ENCODE assay signal across 1 cellular context in genomic region chr14:90777830-90778467, GRCh38.
TF ChIP-seq lines count a peak whose summit lies in the region.

No MANE protein-coding gene starts in this region.

TF ChIP-seq in WTC11, 78 proteins besides CTCF, POLR2A, EP300 and RAD21 (continued from another document):
- TF ChIP-seq, protein P1, sequence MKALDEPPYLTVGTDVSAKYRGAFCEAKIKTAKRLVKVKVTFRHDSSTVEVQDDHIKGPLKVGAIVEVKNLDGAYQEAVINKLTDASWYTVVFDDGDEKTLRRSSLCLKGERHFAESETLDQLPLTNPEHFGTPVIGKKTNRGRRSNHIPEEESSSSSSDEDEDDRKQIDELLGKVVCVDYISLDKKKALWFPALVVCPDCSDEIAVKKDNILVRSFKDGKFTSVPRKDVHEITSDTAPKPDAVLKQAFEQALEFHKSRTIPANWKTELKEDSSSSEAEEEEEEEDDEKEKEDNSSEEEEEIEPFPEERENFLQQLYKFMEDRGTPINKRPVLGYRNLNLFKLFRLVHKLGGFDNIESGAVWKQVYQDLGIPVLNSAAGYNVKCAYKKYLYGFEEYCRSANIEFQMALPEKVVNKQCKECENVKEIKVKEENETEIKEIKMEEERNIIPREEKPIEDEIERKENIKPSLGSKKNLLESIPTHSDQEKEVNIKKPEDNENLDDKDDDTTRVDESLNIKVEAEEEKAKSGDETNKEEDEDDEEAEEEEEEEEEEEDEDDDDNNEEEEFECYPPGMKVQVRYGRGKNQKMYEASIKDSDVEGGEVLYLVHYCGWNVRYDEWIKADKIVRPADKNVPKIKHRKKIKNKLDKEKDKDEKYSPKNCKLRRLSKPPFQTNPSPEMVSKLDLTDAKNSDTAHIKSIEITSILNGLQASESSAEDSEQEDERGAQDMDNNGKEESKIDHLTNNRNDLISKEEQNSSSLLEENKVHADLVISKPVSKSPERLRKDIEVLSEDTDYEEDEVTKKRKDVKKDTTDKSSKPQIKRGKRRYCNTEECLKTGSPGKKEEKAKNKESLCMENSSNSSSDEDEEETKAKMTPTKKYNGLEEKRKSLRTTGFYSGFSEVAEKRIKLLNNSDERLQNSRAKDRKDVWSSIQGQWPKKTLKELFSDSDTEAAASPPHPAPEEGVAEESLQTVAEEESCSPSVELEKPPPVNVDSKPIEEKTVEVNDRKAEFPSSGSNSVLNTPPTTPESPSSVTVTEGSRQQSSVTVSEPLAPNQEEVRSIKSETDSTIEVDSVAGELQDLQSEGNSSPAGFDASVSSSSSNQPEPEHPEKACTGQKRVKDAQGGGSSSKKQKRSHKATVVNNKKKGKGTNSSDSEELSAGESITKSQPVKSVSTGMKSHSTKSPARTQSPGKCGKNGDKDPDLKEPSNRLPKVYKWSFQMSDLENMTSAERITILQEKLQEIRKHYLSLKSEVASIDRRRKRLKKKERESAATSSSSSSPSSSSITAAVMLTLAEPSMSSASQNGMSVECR (CRISPR knock-in tag; IDR thresholded peaks at IDR 0.05; ENCODE audit: borderline replicate concordance): no peak
- TF ChIP-seq GRHL2 (CRISPR knock-in tag; IDR thresholded peaks at IDR 0.05; ENCODE audit: insufficient replicate concordance, severe bottlenecking) (no peak), FOXJ3 (CRISPR knock-in tag; IDR thresholded peaks at IDR 0.05; ENCODE audit: borderline replicate concordance) (no peak)
